Comparison of ENCODE assay signal across 14 cellular contexts in the genomic region with DNA sequence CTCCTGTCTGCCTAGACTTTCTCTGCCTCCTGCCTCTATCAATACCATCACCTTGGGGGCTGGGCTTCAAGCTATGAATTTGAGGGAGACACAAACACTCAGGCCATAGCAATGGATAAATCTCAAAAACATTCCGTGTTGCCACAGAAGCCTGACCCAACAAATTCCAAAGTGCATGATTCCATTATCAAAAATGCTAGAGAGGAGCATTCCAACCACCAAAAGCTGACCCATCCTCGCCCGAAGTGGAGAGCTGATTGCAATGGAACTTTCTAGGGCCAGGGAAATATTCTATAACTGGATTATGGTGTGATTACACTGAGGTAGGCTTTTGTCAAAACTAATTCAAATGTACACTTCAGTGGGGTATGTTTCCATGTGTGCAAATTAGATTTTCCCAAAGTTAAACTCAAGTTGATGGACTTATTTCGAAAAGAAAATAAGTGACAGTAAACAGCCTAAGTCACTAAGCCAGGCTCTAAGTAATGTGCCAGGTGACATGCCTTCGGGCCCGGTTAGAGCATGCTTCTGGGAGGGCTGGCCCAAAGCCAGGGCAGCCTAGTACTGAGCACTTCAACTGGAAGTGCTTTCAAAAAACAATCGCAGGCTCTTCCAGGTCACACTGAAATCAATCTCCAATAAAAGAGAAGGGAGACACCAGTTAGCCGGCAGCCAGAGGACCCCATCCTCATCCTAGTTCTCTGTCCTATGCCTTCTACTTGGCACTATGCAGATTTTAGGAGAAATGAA.
DNase-seq lines count a peak whose midpoint lies in the region; TF ChIP-seq lines count a peak whose summit lies in the region.
"Had no signal": no experiment of that assay in that cellular context is flagged by ENCODE, and none has a peak within 500 bp of the region (broad histone marks: within the 10 kb centered on the region; RNA-seq: fewer than 3 reads in every experiment).

No MANE protein-coding gene starts in this region.

- no peak overlapping the region for H3K4ac ChIP-seq in neuronal stem cell (ENCODE audit: low read length)

- H2BK5ac ChIP-seq in neuronal stem cell (ENCODE audit: low read length): no peak overlapping the region

- no peaks in the 10 kb centered on the region for H4K20me1 ChIP-seq in GM23248 (ENCODE audit: insufficient read depth)

- peaks cover 24% of the 10 kb centered on the region for H3F3A ChIP-seq in GM23248 (ENCODE audit: insufficient read depth)

- H2AFZ ChIP-seq in GM23248 (peak overlapping the region; percentile 66), neuronal stem cell (ENCODE audit: low read length) (no peak overlapping the region)
- H2AFZ ChIP-seq: parathyroid adenoma had no signal

- no peak overlapping the region for H3K23ac ChIP-seq in neuronal stem cell (ENCODE audit: low read depth, low read length, poor library complexity)

- H3K18ac ChIP-seq in neuronal stem cell (ENCODE audit: low read length): no peak overlapping the region

- no peaks in the 10 kb centered on the region for H3K27me3 ChIP-seq in GM23248 (replicated peaks; ENCODE audit: insufficient read depth)
- H3K27me3 ChIP-seq in neuronal stem cell (ENCODE audit: control insufficient read depth in 3 of 3, insufficient read depth in 3 of 3, low read depth in 1 of 3, low read length in 3 of 3): no peaks in the 10 kb centered on the region
- H3K27me3 ChIP-seq in H7 (ENCODE audit: control insufficient read depth, insufficient read depth, low read length): no peaks in the 10 kb centered on the region
- H3K27me3 ChIP-seq: body of pancreas had no signal

- no peak overlapping the region for H3K14ac ChIP-seq in neuronal stem cell (ENCODE audit: low read length)

- peak overlapping the region; percentile 80 for H3K27ac ChIP-seq in GM23248
- no peak overlapping the region for H3K27ac ChIP-seq in neuronal stem cell (replicated peaks; ENCODE audit: low read length)
- H3K27ac ChIP-seq: body of pancreas, parathyroid adenoma had no signal

- no peaks in the 10 kb centered on the region for H3K79me2 ChIP-seq in GM23248 (ENCODE audit: insufficient read depth)
- H3K79me2 ChIP-seq: parathyroid adenoma had no signal

- peaks cover 41% of the 10 kb centered on the region for H3K4me1 ChIP-seq in GM23248 (ENCODE audit: insufficient read depth)
- H3K4me1 ChIP-seq in neuronal stem cell (ENCODE audit: control insufficient read depth in 2 of 2, insufficient read depth in 1 of 2, low read depth in 1 of 2, low read length in 2 of 2): no peaks in the 10 kb centered on the region
- H3K4me1 ChIP-seq: body of pancreas, parathyroid adenoma had no signal

- no peak overlapping the region for H2AK5ac ChIP-seq in neuronal stem cell (ENCODE audit: low read depth, low read length)

- H2BK120ac ChIP-seq in neuronal stem cell (ENCODE audit: low read depth, low read length): no peak overlapping the region

- CTCF ChIA-PET in AG04449 (lab: Yijun Ruan, JAX): interaction anchor here (1.0 kb wide), 1 partner anchor 10 kb away, joined by 3 read pairs; no protein-coding TSS in a partner anchor

- in situ Hi-C loops in GM23248 (cut with MboI): no loop called here

- POLR2A ChIA-PET in AG04449 (lab: Yijun Ruan, JAX): interaction anchor here (0.8 to 2.0 kb wide), 4 partner anchors 8 to 21 kb away, joined by 3 to 7 read pairs (median 4); no protein-coding TSS in a partner anchor

- H3K79me1 ChIP-seq in neuronal stem cell (ENCODE audit: low read depth, low read length): no peaks in the 10 kb centered on the region

- no peaks in the 10 kb centered on the region for H3K9me3 ChIP-seq in GM23248 (ENCODE audit: low read depth)
- no peaks in the 10 kb centered on the region for H3K9me3 ChIP-seq in neuronal stem cell (replicated peaks in 1 of 2; ENCODE audit: control insufficient read depth in 2 of 2, insufficient read depth in 1 of 2, low read depth in 1 of 2, low read length in 2 of 2)
- H3K9me3 ChIP-seq: body of pancreas had no signal

- 42 to 45% methylated on average over 8 of the region's 8 CpGs for WGBS in GM23248 (ENCODE audit: low coverage in 1 of 2, low lambda C conversion rate in 2 of 2, missing lambda C conversion rate in 2 of 2), 2 experiments
- WGBS in neuronal stem cell (ENCODE audit: extremely low coverage in 2 of 2, insufficient read length in 2 of 2, insufficient replicate concordance in 1 of 2), 2 donors: no CpG with 5 or more reads among the region's 8 CpGs

- H3K9me2 ChIP-seq in GM23248 (ENCODE audit: insufficient read depth): no peaks in the 10 kb centered on the region

- H4K8ac ChIP-seq in neuronal stem cell (ENCODE audit: low read depth, low read length): no peak overlapping the region

- peak; percentile 70 for DNase-seq in AG04449 (ENCODE audit: low read depth, low spot score)
- peak; percentile 91 for DNase-seq in GM23248
- DNase-seq in astrocyte of the hippocampus (ENCODE audit: low read depth, low spot score): peak; percentile 83
- DNase-seq in kidney tubule cell (ENCODE audit: low spot score): peak; percentile 82
- DNase-seq in neuronal stem cell (ENCODE audit: low spot score): no peak
- no peak for DNase-seq in H7
- no peak for DNase-seq in stimulated activated naive CD4-positive, alpha-beta T cell (lab: John Stamatoyannopoulos, UW)
- DNase-seq in T1000 (lab: John Stamatoyannopoulos, UW): no peak
- DNase-seq: activated CD4-positive, alpha-beta T cell treated with anti-CD3 and anti-CD28 coated beads for 36 hours; activated T-cell treated with anti-CD3 and anti-CD28 coated beads, Interleukin-2, amount 50 U/mL, for 48 hours; NCI-H187; stimulated activated CD4-positive, alpha-beta T cell treated with anti-CD3 and anti-CD28 coated beads, Interleukin-1b, Interleukin-23, amount 100 ng/mL, for 48 hours had no signal

- no peak overlapping the region for H2BK12ac ChIP-seq in neuronal stem cell (ENCODE audit: low read length)

- H3K36me3 ChIP-seq in GM23248 (ENCODE audit: low read depth): no peaks in the 10 kb centered on the region
- no peaks in the 10 kb centered on the region for H3K36me3 ChIP-seq in neuronal stem cell (replicated peaks in 1 of 2; ENCODE audit: control insufficient read depth in 2 of 2, insufficient read depth in 2 of 2, low read length in 2 of 2)
- no peaks in the 10 kb centered on the region for H3K36me3 ChIP-seq in H7 (replicated peaks; ENCODE audit: control insufficient read depth, insufficient read depth, low read length)

- H3K4me3 ChIP-seq in AG04449 (ENCODE audit: low read depth, low read length): no peak overlapping the region
- H3K4me3 ChIP-seq in GM23248: peak overlapping the region; percentile 27; the same call in 1 of the 2 replicates
- no peak overlapping the region for H3K4me3 ChIP-seq in neuronal stem cell (ENCODE audit: low read length in 2 of 2)
- H3K4me3 ChIP-seq in H7 (ENCODE audit: insufficient read depth, low read depth, low read length): no peak overlapping the region
- H3K4me3 ChIP-seq: body of pancreas had no signal

- TF ChIP-seq CTCF in AG04449 (IDR thresholded peaks at IDR 0.05; ENCODE audit: insufficient read depth, low read length, missing control alignments): no peak

- H2BK15ac ChIP-seq in neuronal stem cell (ENCODE audit: low read length): no peak overlapping the region

- peak overlapping the region; percentile 67 for H3K4me2 ChIP-seq in GM23248 (ENCODE audit: unreplicated experiment)
- H3K4me2 ChIP-seq in neuronal stem cell (ENCODE audit: insufficient read depth, low read length, poor library complexity, severe bottlenecking): no peak overlapping the region

- H4K91ac ChIP-seq in neuronal stem cell (ENCODE audit: low read depth, low read length, poor library complexity): no peak overlapping the region

- H3K9ac ChIP-seq in GM23248 (peak overlapping the region; percentile 46), neuronal stem cell (ENCODE audit: low read depth, low read length, poor library complexity) (no peak overlapping the region)
- H3K9ac ChIP-seq: parathyroid adenoma had no signal

Comparison
In these comparisons a context has a peak if more than half of its experiments do, and no peak if none do; other contexts are left out.
1. DNase-seq: peak in AG04449 (single experiment), GM23248 (single experiment), astrocyte of the hippocampus (single experiment) and kidney tubule cell (single experiment); none in neuronal stem cell (single experiment), H7 (single experiment), stimulated activated naive CD4-positive, alpha-beta T cell (0 of 6) and T1000 (single experiment).